ENCODE assay signal across 27 cellular contexts in genomic region chr2:146496248-146496647, GRCh38.
"Had no signal": no experiment of that assay in that cellular context is flagged by ENCODE, and none has a peak within 500 bp of the region (broad histone marks: within the 10 kb centered on the region; RNA-seq: fewer than 3 reads in every experiment).

No MANE protein-coding gene starts in this region.

- H3K4me3 ChIP-seq: colonic mucosa, gastroesophageal sphincter, lower lobe of right lung, prostate gland, right atrium auricular region, testis, tibial artery, upper lobe of left lung had no signal

- H3K27ac ChIP-seq: colonic mucosa, epithelial cell of prostate, foreskin keratinocyte, gastroesophageal sphincter, lower lobe of right lung, prostate gland, right atrium auricular region, testis, tibial artery, upper lobe of left lung had no signal

- H3K36me3 ChIP-seq: colonic mucosa, gastroesophageal sphincter, lower lobe of right lung, prostate gland, right atrium auricular region, tibial artery, upper lobe of left lung had no signal

- FAIRE-seq: urothelium cell line had no signal

- H3K4me1 ChIP-seq: colonic mucosa, foreskin keratinocyte, gastroesophageal sphincter, lower lobe of right lung, prostate gland, right atrium auricular region, testis, tibial artery, upper lobe of left lung had no signal

- H3K27me3 ChIP-seq: colonic mucosa, foreskin keratinocyte, gastroesophageal sphincter, right atrium auricular region, testis, tibial artery, upper lobe of left lung had no signal

- ATAC-seq: esophagus mucosa; foreskin keratinocyte; gastroesophageal sphincter; left ventricle myocardium superior; lower lobe of right lung; naive thymus-derived CD8-positive, alpha-beta T cell; sciatic nerve; stimulated activated memory B cell treated with anti-CD40 and anti-IgM and Interleukin-4, amounts not matched to agents 10 μg/mL and 1 μg/mL and 100 μg/mL, for 72 hours; stimulated activated naive CD8-positive, alpha-beta T cell treated with anti-CD3 and anti-CD28 coated beads, Interleukin-15, Interleukin-2, amounts not matched to agents 100 U/mL and 50 U/mL, for 24 hours had no signal

- DNase-seq: colonic mucosa; effector CD8-positive, alpha-beta T cell; endodermal cell; foreskin keratinocyte; hypothalamus; immature natural killer cell; islet precursor cell; left ventricle myocardium superior; lower lobe of right lung; naive thymus-derived CD8-positive, alpha-beta T cell; nephron progenitor cell; nucleus accumbens; stimulated activated CD4-positive, alpha-beta T cell treated with anti-CD3 and anti-CD28 coated beads, Interleukin-2, amount 100 ng/mL, for 24 hours; stimulated activated CD4-positive, alpha-beta T cell treated with anti-CD3 and anti-CD28 coated beads, Interleukin-4, amount 100 ng/mL, for 24 hours; stimulated activated naive CD8-positive, alpha-beta T cell treated with anti-CD3 and anti-CD28 coated beads, Interleukin-15, Interleukin-2, amounts not matched to agents 100 U/mL and 50 U/mL, for 24 hours; substantia nigra; testis; tibial artery; upper lobe of left lung had no signal

- H3K9me3 ChIP-seq: colonic mucosa, lower lobe of right lung, prostate gland, right atrium auricular region, testis had no signal
